ENCODE assay signal across 1 cellular context in the genomic region with DNA sequence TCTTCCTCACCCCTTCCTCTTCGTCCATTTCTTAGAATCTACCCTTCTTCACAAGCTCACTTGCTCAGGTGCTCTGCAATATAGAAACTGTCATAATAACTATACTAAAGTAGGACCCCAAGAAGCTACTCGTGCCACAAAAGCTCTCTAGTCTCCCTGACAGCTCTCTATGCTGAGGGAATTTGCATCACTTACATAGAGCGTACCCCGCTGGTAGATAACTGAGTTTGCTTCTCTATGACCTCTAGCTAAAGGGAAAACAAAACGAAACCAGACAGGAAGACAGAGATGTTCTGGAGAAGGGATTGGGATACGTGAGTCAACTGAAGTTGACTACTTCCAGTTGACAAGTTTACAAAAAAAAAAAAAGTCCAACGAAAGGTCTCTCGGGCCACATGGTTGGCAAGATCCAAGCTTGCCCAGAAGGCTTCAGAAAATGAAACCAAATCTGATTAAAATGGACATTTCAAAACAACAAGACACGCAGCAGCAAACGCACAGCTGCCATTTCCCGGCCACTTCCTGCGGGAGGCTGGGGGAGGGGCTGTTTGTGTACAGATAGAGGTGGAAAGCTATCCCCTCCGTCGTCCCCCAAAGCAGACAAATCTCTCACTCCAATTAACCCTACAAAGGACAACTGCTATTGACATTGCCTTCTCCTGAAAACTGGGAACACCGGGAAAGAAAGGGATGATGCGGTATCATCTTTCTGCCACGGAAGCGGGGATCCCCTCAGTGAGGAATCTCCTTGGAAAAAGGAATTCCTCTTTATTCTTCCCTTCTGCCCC.
TF ChIP-seq lines count a peak whose summit lies in the region.

No MANE protein-coding gene starts in this region.

TF ChIP-seq in HepG2, 621 proteins besides CTCF, POLR2A, EP300 and RAD21 (continued from another document and continues in another):
- no peak for TF ChIP-seq NR2F6 (IDR thresholded peaks at IDR 0.05)
- no peak for TF ChIP-seq NR2F6 (CRISPR knock-in tag; IDR thresholded peaks at IDR 0.05)
- no peak for TF ChIP-seq RARG (CRISPR knock-in tag; IDR thresholded peaks at IDR 0.05; ENCODE audit: low read depth)
- TF ChIP-seq, protein P1, sequence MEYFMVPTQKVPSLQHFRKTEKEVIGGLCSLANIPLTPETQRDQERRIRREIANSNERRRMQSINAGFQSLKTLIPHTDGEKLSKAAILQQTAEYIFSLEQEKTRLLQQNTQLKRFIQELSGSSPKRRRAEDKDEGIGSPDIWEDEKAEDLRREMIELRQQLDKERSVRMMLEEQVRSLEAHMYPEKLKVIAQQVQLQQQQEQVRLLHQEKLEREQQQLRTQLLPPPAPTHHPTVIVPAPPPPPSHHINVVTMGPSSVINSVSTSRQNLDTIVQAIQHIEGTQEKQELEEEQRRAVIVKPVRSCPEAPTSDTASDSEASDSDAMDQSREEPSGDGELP (IDR thresholded peaks at IDR 0.05; ENCODE audit: borderline replicate concordance, low read depth) = peak; percentile 52; the same call in 1 of the 2 replicates
- TF ChIP-seq RFXANK (CRISPR knock-in tag; IDR thresholded peaks at IDR 0.05) = no peak
- no peak for TF ChIP-seq ZFP36L1 (CRISPR knock-in tag; IDR thresholded peaks at IDR 0.05)
- TF ChIP-seq ZNF652 (CRISPR knock-in tag; IDR thresholded peaks at IDR 0.05; ENCODE audit: borderline replicate concordance, low read depth) = peak; percentile 80
- no peak for TF ChIP-seq ZNF782 (CRISPR knock-in tag; IDR thresholded peaks at IDR 0.05; ENCODE audit: borderline replicate concordance)
- no peak for TF ChIP-seq ZNF790 (CRISPR knock-in tag; IDR thresholded peaks at IDR 0.05; ENCODE audit: borderline replicate concordance)
- TF ChIP-seq KLF16 (CRISPR knock-in tag; IDR thresholded peaks at IDR 0.05) = peak in 1 of 2 experiments; percentile 48; a peak in 1 of 4 replicates
- TF ChIP-seq IRF2 (CRISPR knock-in tag; IDR thresholded peaks at IDR 0.05) = peak; percentile 45; the same call in 1 of the 2 replicates
- TF ChIP-seq, protein P2, sequence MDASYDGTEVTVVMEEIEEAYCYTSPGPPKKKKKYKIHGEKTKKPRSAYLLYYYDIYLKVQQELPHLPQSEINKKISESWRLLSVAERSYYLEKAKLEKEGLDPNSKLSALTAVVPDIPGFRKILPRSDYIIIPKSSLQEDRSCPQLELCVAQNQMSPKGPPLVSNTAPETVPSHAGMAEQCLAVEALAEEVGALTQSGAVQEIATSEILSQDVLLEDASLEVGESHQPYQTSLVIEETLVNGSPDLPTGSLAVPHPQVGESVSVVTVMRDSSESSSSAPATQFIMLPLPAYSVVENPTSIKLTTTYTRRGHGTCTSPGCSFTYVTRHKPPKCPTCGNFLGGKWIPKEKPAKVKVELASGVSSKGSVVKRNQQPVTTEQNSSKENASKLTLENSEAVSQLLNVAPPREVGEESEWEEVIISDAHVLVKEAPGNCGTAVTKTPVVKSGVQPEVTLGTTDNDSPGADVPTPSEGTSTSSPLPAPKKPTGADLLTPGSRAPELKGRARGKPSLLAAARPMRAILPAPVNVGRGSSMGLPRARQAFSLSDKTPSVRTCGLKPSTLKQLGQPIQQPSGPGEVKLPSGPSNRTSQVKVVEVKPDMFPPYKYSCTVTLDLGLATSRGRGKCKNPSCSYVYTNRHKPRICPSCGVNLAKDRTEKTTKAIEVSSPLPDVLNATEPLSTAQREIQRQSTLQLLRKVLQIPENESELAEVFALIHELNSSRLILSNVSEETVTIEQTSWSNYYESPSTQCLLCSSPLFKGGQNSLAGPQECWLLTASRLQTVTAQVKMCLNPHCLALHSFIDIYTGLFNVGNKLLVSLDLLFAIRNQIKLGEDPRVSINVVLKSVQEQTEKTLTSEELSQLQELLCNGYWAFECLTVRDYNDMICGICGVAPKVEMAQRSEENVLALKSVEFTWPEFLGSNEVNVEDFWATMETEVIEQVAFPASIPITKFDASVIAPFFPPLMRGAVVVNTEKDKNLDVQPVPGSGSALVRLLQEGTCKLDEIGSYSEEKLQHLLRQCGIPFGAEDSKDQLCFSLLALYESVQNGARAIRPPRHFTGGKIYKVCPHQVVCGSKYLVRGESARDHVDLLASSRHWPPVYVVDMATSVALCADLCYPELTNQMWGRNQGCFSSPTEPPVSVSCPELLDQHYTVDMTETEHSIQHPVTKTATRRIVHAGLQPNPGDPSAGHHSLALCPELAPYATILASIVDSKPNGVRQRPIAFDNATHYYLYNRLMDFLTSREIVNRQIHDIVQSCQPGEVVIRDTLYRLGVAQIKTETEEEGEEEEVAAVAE (CRISPR knock-in tag; IDR thresholded peaks at IDR 0.05; ENCODE audit: borderline replicate concordance) = no peak
- TF ChIP-seq ZNF639 (CRISPR knock-in tag; conservative IDR thresholded peaks at IDR 0.05) = no peak
- TF ChIP-seq ZNF138 (CRISPR knock-in tag; IDR thresholded peaks at IDR 0.05; ENCODE audit: low read depth) = no peak
- no peak for TF ChIP-seq ZNF275 (CRISPR knock-in tag; IDR thresholded peaks at IDR 0.05; ENCODE audit: borderline replicate concordance)
- no peak for TF ChIP-seq RAD51 (IDR thresholded peaks at IDR 0.05; ENCODE audit: borderline replicate concordance)
- no peak for TF ChIP-seq BRCA1 (CRISPR knock-in tag; IDR thresholded peaks at IDR 0.05)
- TF ChIP-seq, protein P3, sequence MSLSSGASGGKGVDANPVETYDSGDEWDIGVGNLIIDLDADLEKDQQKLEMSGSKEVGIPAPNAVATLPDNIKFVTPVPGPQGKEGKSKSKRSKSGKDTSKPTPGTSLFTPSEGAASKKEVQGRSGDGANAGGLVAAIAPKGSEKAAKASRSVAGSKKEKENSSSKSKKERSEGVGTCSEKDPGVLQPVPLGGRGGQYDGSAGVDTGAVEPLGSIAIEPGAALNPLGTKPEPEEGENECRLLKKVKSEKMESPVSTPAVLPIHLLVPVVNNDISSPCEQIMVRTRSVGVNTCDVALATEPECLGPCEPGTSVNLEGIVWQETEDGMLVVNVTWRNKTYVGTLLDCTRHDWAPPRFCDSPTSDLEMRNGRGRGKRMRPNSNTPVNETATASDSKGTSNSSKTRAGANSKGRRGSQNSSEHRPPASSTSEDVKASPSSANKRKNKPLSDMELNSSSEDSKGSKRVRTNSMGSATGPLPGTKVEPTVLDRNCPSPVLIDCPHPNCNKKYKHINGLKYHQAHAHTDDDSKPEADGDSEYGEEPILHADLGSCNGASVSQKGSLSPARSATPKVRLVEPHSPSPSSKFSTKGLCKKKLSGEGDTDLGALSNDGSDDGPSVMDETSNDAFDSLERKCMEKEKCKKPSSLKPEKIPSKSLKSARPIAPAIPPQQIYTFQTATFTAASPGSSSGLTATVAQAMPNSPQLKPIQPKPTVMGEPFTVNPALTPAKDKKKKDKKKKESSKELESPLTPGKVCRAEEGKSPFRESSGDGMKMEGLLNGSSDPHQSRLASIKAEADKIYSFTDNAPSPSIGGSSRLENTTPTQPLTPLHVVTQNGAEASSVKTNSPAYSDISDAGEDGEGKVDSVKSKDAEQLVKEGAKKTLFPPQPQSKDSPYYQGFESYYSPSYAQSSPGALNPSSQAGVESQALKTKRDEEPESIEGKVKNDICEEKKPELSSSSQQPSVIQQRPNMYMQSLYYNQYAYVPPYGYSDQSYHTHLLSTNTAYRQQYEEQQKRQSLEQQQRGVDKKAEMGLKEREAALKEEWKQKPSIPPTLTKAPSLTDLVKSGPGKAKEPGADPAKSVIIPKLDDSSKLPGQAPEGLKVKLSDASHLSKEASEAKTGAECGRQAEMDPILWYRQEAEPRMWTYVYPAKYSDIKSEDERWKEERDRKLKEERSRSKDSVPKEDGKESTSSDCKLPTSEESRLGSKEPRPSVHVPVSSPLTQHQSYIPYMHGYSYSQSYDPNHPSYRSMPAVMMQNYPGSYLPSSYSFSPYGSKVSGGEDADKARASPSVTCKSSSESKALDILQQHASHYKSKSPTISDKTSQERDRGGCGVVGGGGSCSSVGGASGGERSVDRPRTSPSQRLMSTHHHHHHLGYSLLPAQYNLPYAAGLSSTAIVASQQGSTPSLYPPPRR (CRISPR knock-in tag; IDR thresholded peaks at IDR 0.05; ENCODE audit: borderline replicate concordance) = no peak
- TF ChIP-seq ZNF143 (CRISPR knock-in tag; IDR thresholded peaks at IDR 0.05) = no peak
- no peak; the same call in 2 of the 3 replicates for TF ChIP-seq MXI1 (IDR thresholded peaks at IDR 0.05; ENCODE audit: borderline replicate concordance, low read depth, low read length)
- TF ChIP-seq, protein P4, sequence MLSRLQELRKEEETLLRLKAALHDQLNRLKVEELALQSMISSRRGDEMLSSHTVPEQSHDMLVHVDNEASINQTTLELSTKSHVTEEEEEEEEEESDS (CRISPR knock-in tag; IDR thresholded peaks at IDR 0.05; ENCODE audit: borderline replicate concordance) = no peak
- TF ChIP-seq, protein P5, sequence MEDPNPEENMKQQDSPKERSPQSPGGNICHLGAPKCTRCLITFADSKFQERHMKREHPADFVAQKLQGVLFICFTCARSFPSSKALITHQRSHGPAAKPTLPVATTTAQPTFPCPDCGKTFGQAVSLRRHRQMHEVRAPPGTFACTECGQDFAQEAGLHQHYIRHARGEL (CRISPR knock-in tag; IDR thresholded peaks at IDR 0.05) = no peak
- TF ChIP-seq, protein P6, sequence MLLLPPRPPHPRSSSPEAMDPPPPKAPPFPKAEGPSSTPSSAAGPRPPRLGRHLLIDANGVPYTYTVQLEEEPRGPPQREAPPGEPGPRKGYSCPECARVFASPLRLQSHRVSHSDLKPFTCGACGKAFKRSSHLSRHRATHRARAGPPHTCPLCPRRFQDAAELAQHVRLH (CRISPR knock-in tag; IDR thresholded peaks at IDR 0.05; ENCODE audit: borderline replicate concordance, low read depth) = no peak
- no peak for TF ChIP-seq ZSCAN25 (CRISPR knock-in tag; IDR thresholded peaks at IDR 0.05)
- no peak for TF ChIP-seq FOXK1 (CRISPR knock-in tag; IDR thresholded peaks at IDR 0.05; ENCODE audit: borderline replicate concordance, low read depth)
- TF ChIP-seq ZNF121 (CRISPR knock-in tag; IDR thresholded peaks at IDR 0.05) = no peak
- no peak for TF ChIP-seq DDIT3 (CRISPR knock-in tag; IDR thresholded peaks at IDR 0.05)
- TF ChIP-seq CCDC6 (CRISPR knock-in tag; IDR thresholded peaks at IDR 0.05) = no peak
- TF ChIP-seq ZNF263 (CRISPR knock-in tag; IDR thresholded peaks at IDR 0.05) = no peak
- TF ChIP-seq SMARCC2 (IDR thresholded peaks at IDR 0.05) = no peak
- no peak for TF ChIP-seq ZNF282 (IDR thresholded peaks at IDR 0.05; ENCODE audit: partially characterized antibody)
- TF ChIP-seq, protein P7, sequence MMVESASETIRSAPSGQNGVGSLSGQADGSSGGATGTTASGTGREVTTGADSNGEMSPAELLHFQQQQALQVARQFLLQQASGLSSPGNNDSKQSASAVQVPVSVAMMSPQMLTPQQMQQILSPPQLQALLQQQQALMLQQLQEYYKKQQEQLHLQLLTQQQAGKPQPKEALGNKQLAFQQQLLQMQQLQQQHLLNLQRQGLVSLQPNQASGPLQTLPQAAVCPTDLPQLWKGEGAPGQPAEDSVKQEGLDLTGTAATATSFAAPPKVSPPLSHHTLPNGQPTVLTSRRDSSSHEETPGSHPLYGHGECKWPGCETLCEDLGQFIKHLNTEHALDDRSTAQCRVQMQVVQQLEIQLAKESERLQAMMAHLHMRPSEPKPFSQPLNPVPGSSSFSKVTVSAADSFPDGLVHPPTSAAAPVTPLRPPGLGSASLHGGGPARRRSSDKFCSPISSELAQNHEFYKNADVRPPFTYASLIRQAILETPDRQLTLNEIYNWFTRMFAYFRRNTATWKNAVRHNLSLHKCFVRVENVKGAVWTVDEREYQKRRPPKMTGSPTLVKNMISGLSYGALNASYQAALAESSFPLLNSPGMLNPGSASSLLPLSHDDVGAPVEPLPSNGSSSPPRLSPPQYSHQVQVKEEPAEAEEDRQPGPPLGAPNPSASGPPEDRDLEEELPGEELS (CRISPR knock-in tag; IDR thresholded peaks at IDR 0.05) = 0 out of 2 replicates have a peak, but pooled peaks have one; percentile 22
- no peak for TF ChIP-seq ZFP1 (CRISPR knock-in tag; IDR thresholded peaks at IDR 0.05)
- 0 out of 2 replicates have a peak, but pooled peaks have one; percentile 64 for TF ChIP-seq ZNF335 (CRISPR knock-in tag; IDR thresholded peaks at IDR 0.05)
- TF ChIP-seq, protein P8, sequence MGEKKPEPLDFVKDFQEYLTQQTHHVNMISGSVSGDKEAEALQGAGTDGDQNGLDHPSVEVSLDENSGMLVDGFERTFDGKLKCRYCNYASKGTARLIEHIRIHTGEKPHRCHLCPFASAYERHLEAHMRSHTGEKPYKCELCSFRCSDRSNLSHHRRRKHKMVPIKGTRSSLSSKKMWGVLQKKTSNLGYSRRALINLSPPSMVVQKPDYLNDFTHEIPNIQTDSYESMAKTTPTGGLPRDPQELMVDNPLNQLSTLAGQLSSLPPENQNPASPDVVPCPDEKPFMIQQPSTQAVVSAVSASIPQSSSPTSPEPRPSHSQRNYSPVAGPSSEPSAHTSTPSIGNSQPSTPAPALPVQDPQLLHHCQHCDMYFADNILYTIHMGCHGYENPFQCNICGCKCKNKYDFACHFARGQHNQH (CRISPR knock-in tag; IDR thresholded peaks at IDR 0.05) = no peak
